Comparison of ENCODE assay signal across 14 cellular contexts in the genomic region with DNA sequence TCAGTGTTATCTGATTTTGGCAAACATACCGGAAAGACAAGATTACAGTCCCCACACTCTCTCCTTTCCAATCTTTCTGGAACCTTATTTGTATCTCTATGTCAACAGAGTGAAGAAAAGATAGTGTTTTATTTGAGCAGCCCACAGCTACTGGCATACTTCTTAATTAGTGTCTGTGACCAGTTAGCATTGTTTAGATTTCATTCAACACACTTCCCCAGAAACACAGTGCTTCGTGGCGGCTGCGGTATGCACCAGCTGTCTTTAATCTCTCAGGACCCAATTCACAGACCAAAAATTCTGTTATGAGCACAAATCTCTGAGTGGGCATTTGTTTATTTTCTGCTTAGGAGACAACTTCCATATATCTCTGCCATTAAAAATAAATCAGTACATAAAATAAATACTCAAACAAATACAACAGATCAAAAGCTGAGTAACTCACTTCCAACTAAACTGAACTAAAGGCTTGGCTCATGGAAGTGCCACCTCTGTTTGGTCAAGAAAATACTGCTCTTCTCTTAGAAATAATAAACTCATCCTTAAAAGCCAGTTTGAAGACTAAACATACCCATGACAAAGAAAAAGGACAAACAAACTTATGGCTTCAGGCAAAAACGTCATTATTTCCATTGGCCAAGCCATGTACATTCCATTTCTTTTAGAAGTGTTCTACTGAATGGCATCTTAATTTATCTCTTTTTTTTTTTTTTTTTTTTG.
A peak's percentile ranks its signal among the peaks of the same experiment; 100 is the strongest.
DNase-seq lines count a peak whose midpoint lies in the region; ATAC-seq, FAIRE-seq and TF ChIP-seq lines count a peak whose summit lies in the region.
"Had no signal": no experiment of that assay in that cellular context is flagged by ENCODE, and none has a peak within 500 bp of the region (broad histone marks: within the 10 kb centered on the region; RNA-seq: fewer than 3 reads in every experiment).

No MANE protein-coding gene starts in this region.

- TF ChIP-seq CTCF in astrocyte (IDR thresholded peaks at IDR 0.05; ENCODE audit: insufficient read depth, low read depth, low read length) (no peak), left lung (IDR thresholded peaks at IDR 0.05) (no peak)

- peak; percentile 85 for FAIRE-seq in astrocyte (lab: Jason Lieb, UNC)
- FAIRE-seq: small intestine had no signal

- no peaks in the 10 kb centered on the region for H3K27me3 Mint-ChIP-seq in activated naive CD4-positive, alpha-beta T cell treated with anti-CD3 and anti-CD28 coated beads, Interleukin-2, amount 10 ng/mL, durations not matched to agents 7 days and 5 days
- H3K27me3 Mint-ChIP-seq in astrocyte (ENCODE audit: low read depth, unreplicated experiment), result no peaks in the 10 kb centered on the region
- no peaks in the 10 kb centered on the region for H3K27me3 Mint-ChIP-seq in activated CD4-positive, alpha-beta memory T cell treated with anti-CD3 and anti-CD28 coated beads, Interleukin-2, amount 10 ng/mL, durations not matched to agents 7 days and 5 days

- H3K36me3 Mint-ChIP-seq in activated naive CD4-positive, alpha-beta T cell treated with anti-CD3 and anti-CD28 coated beads, Interleukin-2, amount 10 ng/mL, durations not matched to agents 7 days and 5 days, result no peaks in the 10 kb centered on the region
- H3K36me3 Mint-ChIP-seq in astrocyte (ENCODE audit: low read depth, unreplicated experiment), result no peaks in the 10 kb centered on the region
- H3K36me3 Mint-ChIP-seq in activated CD4-positive, alpha-beta memory T cell treated with anti-CD3 and anti-CD28 coated beads, Interleukin-2, amount 10 ng/mL, durations not matched to agents 7 days and 5 days (ENCODE audit: low read depth), result no peaks in the 10 kb centered on the region

- H3K4me1 ChIP-seq in astrocyte (ENCODE audit: insufficient read depth, low read length), result peaks cover 4% of the 10 kb centered on the region
- H3K4me1 ChIP-seq in left lung, result no peaks in the 10 kb centered on the region
- H3K4me1 ChIP-seq: testis had no signal

- peak overlapping the region; percentile 39 for H3K27ac Mint-ChIP-seq in activated naive CD4-positive, alpha-beta T cell treated with anti-CD3 and anti-CD28 coated beads, Interleukin-2, amount 10 ng/mL, durations not matched to agents 7 days and 5 days
- H3K27ac Mint-ChIP-seq in astrocyte (ENCODE audit: unreplicated experiment), result no peak overlapping the region
- no peak overlapping the region for H3K27ac Mint-ChIP-seq in activated CD4-positive, alpha-beta memory T cell treated with anti-CD3 and anti-CD28 coated beads, Interleukin-2, amount 10 ng/mL, durations not matched to agents 7 days and 5 days

- DNase-seq in activated naive CD4-positive, alpha-beta T cell treated with anti-CD3 and anti-CD28 coated beads, Interleukin-2, amount 10 ng/mL, durations not matched to agents 7 days and 5 days, result no peak
- DNase-seq in activated naive CD4-positive, alpha-beta T cell treated with Interleukin-2 at 50 U/mL for 16 hours, result no peak
- DNase-seq in astrocyte (ENCODE audit: low read depth) (peak; percentile 77), left lung (no peak), caudate nucleus (lab: John Stamatoyannopoulos, UW) (no peak), cardiac septum (ENCODE audit: low spot score) (no peak), iPS-NIHi11 (ENCODE audit: low spot score) (no peak)
- no peak for DNase-seq in activated CD4-positive, alpha-beta memory T cell treated with anti-CD3 and anti-CD28 coated beads, Interleukin-2, amount 10 ng/mL, durations not matched to agents 7 days and 5 days
- DNase-seq: ACHN, DMS153, NCI-H2029, small intestine, testis had no signal

- intact Hi-C loops in left lung (cut with DNase I), result no loop called here
- intact Hi-C loops in cardiac septum (cut with DNase I), result no loop called here

- H3K9me3 ChIP-seq in astrocyte (ENCODE audit: insufficient read depth, low read depth, low read length), result no peaks in the 10 kb centered on the region
- H3K9me3 ChIP-seq in left lung, result no peaks in the 10 kb centered on the region
- H3K9me3 ChIP-seq: testis had no signal

- POLR2A ChIA-PET in activated CD4-positive, alpha-beta memory T cell treated with anti-CD3 and anti-CD28 coated beads, Interleukin-2, amount 10 ng/mL, durations not matched to agents 7 days and 5 days (lab: Charles Lee), result no interaction called here

- no peak overlapping the region for H3K27ac ChIP-seq in astrocyte (ENCODE audit: low read depth, low read length)
- peak overlapping the region in 1 of 2 donors; percentile 43 for H3K27ac ChIP-seq in left lung
- no peak overlapping the region for H3K27ac ChIP-seq in caudate nucleus (ENCODE audit: low read depth, low read length)
- H3K27ac ChIP-seq: testis had no signal

- CTCF ChIA-PET in activated naive CD4-positive, alpha-beta T cell treated with anti-CD3 and anti-CD28 coated beads, Interleukin-2, amount 10 ng/mL, durations not matched to agents 7 days and 5 days (lab: Charles Lee), result interaction anchor here (0.7 kb wide), 1 partner anchor 10 kb away, joined by 3 read pairs; no protein-coding TSS in a partner anchor
- CTCF ChIA-PET in activated CD4-positive, alpha-beta memory T cell treated with anti-CD3 and anti-CD28 coated beads, Interleukin-2, amount 10 ng/mL, durations not matched to agents 7 days and 5 days (lab: Charles Lee), result no interaction called here

- no peaks in the 10 kb centered on the region for H3K36me3 ChIP-seq in astrocyte (ENCODE audit: insufficient read depth, low read length)
- H3K36me3 ChIP-seq in left lung, result no peaks in the 10 kb centered on the region

- H3K9me3 Mint-ChIP-seq in activated naive CD4-positive, alpha-beta T cell treated with anti-CD3 and anti-CD28 coated beads, Interleukin-2, amount 10 ng/mL, durations not matched to agents 7 days and 5 days, result peaks cover 2% of the 10 kb centered on the region
- H3K9me3 Mint-ChIP-seq in astrocyte (ENCODE audit: unreplicated experiment), result peaks cover 4% of the 10 kb centered on the region
- H3K9me3 Mint-ChIP-seq in activated CD4-positive, alpha-beta memory T cell treated with anti-CD3 and anti-CD28 coated beads, Interleukin-2, amount 10 ng/mL, durations not matched to agents 7 days and 5 days, result peaks cover 4% of the 10 kb centered on the region

- H3K4me3 ChIP-seq in astrocyte (ENCODE audit: insufficient read depth, low read depth, low read length) (no peak overlapping the region), left lung (no peak overlapping the region)
- H3K4me3 ChIP-seq: testis had no signal

- H3K4me3 Mint-ChIP-seq in activated naive CD4-positive, alpha-beta T cell treated with anti-CD3 and anti-CD28 coated beads, Interleukin-2, amount 10 ng/mL, durations not matched to agents 7 days and 5 days, result no peak overlapping the region
- no peak overlapping the region for H3K4me3 Mint-ChIP-seq in astrocyte (ENCODE audit: unreplicated experiment)
- H3K4me3 Mint-ChIP-seq in activated CD4-positive, alpha-beta memory T cell treated with anti-CD3 and anti-CD28 coated beads, Interleukin-2, amount 10 ng/mL, durations not matched to agents 7 days and 5 days, result no peak overlapping the region

- no peak overlapping the region for H3K9ac ChIP-seq in astrocyte (ENCODE audit: low read length)

- H3K4me2 ChIP-seq in astrocyte (ENCODE audit: low read length), result peak overlapping the region; percentile 26

- H3K27me3 ChIP-seq in astrocyte (ENCODE audit: insufficient read depth, low read length) (no peaks in the 10 kb centered on the region), left lung (no peaks in the 10 kb centered on the region)
- H3K27me3 ChIP-seq: testis had no signal

- no peak overlapping the region for H2AFZ ChIP-seq in astrocyte (ENCODE audit: low read depth, low read length)

- peak; percentile 55 for ATAC-seq in left lung
- ATAC-seq: left lobe of liver had no signal

- no peaks in the 10 kb centered on the region for H3K79me2 ChIP-seq in astrocyte (ENCODE audit: insufficient read depth, low read length)

- H3K4me1 Mint-ChIP-seq in activated naive CD4-positive, alpha-beta T cell treated with anti-CD3 and anti-CD28 coated beads, Interleukin-2, amount 10 ng/mL, durations not matched to agents 7 days and 5 days, result peaks cover 6% of the 10 kb centered on the region
- peaks cover 9% of the 10 kb centered on the region for H3K4me1 Mint-ChIP-seq in astrocyte (ENCODE audit: low read depth, unreplicated experiment)
- no peaks in the 10 kb centered on the region for H3K4me1 Mint-ChIP-seq in activated CD4-positive, alpha-beta memory T cell treated with anti-CD3 and anti-CD28 coated beads, Interleukin-2, amount 10 ng/mL, durations not matched to agents 7 days and 5 days

- H4K20me1 ChIP-seq in astrocyte (ENCODE audit: insufficient read depth, low read length), result no peaks in the 10 kb centered on the region
